Comparison of ENCODE assay signal across 15 cellular contexts in the genomic region with DNA sequence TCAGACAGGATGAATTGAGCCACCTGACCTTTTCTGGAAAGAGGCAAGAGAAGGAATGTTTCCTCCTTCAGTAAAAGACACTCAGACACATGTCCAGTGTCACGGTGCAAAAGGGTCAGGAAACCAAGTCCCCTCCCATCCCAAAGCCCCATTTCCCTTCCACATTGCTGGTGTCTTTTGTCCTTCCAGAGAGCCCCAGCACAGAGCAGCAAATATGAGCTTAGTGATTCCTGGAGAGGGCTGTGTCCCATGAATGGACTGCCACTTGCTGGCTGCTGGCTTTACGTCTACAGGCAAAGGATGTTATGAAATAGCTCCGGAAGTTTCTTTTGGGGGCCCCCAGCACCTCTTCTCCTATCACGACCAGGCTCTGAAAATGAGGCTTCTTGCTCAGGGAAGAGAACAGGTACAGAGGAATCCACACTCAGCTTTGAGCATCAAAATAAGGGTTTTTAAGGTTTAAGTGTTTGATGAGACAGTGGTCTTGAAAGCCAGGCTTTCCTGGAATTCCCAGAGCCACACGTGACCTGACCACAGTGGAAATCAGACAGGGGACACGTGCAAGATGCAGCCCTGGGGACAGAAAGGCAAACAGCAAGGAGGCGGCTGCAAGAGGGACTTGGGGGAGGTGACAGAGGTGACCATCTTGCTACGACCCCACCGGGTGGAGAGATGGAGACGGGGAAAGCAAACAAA. TPM values are rescaled to one million over a fixed set of nuclear protein-coding genes. Genes with fewer than 3 reads are reported as not detected.
DNase-seq lines count a peak whose midpoint lies in the region; ATAC-seq and TF ChIP-seq lines count a peak whose summit lies in the region.
"Had no signal": no experiment of that assay in that cellular context is flagged by ENCODE, and none has a peak within 500 bp of the region (broad histone marks: within the 10 kb centered on the region; RNA-seq: fewer than 3 reads in every experiment).

No MANE protein-coding gene starts in this region.

- H3K4me3 Mint-ChIP-seq in effector memory CD8-positive, alpha-beta T cell, result no peak overlapping the region
- H3K4me3 Mint-ChIP-seq in GM23338, result no peak overlapping the region
- H3K4me3 Mint-ChIP-seq: activated naive CD4-positive, alpha-beta T cell treated with anti-CD3 and anti-CD28 coated beads for 36 hours; CD4-positive, CD25-positive, alpha-beta regulatory T cell had no signal

- H3K27me3 ChIP-seq in heart right ventricle (no peaks in the 10 kb centered on the region), neutrophil (no peaks in the 10 kb centered on the region), GM23338 (ENCODE audit: insufficient read depth) (no peaks in the 10 kb centered on the region)
- H3K27me3 ChIP-seq: breast epithelium had no signal

- H3K9me2 ChIP-seq in GM23338 (ENCODE audit: insufficient read depth), result no peaks in the 10 kb centered on the region

- no peaks in the 10 kb centered on the region for H4K20me1 ChIP-seq in GM23338 (replicated peaks; ENCODE audit: insufficient read depth)

- H2AFZ ChIP-seq in GM23338, result no peak overlapping the region

- WGBS in heart right ventricle, 2 donors, result 61 to 62% methylated on average over 10 of the region's 10 CpGs

- no peaks in the 10 kb centered on the region for H3K9me3 Mint-ChIP-seq in effector memory CD8-positive, alpha-beta T cell
- H3K9me3 Mint-ChIP-seq in GM23338, result no peaks in the 10 kb centered on the region
- H3K9me3 Mint-ChIP-seq: activated naive CD4-positive, alpha-beta T cell treated with anti-CD3 and anti-CD28 coated beads for 36 hours; CD4-positive, CD25-positive, alpha-beta regulatory T cell had no signal

- no peak overlapping the region for H3K27ac Mint-ChIP-seq in effector memory CD8-positive, alpha-beta T cell
- H3K27ac Mint-ChIP-seq in GM23338, result no peak overlapping the region; the same call in 1 of the 2 replicates
- H3K27ac Mint-ChIP-seq: activated naive CD4-positive, alpha-beta T cell treated with anti-CD3 and anti-CD28 coated beads for 36 hours; CD4-positive, CD25-positive, alpha-beta regulatory T cell had no signal

- no peaks in the 10 kb centered on the region for H3K36me3 Mint-ChIP-seq in effector memory CD8-positive, alpha-beta T cell (ENCODE audit: insufficient read depth)
- H3K36me3 Mint-ChIP-seq in GM23338 (ENCODE audit: low read depth), result no peaks in the 10 kb centered on the region
- H3K36me3 Mint-ChIP-seq: CD4-positive, CD25-positive, alpha-beta regulatory T cell had no signal

- no peaks in the 10 kb centered on the region for H3K36me3 ChIP-seq in heart right ventricle
- no peaks in the 10 kb centered on the region for H3K36me3 ChIP-seq in neutrophil
- H3K36me3 ChIP-seq in GM23338 (ENCODE audit: insufficient read depth), result no peaks in the 10 kb centered on the region
- H3K36me3 ChIP-seq: breast epithelium had no signal

- no peak for TF ChIP-seq CTCF in heart right ventricle (IDR thresholded peaks at IDR 0.05)
- TF ChIP-seq CTCF in neutrophil (IDR thresholded peaks at IDR 0.05), result no peak
- no peak for TF ChIP-seq CTCF in GM23338 (conservative IDR thresholded peaks at IDR 0.05; ENCODE audit: low read depth in 2 of 2)

- H3K4me1 ChIP-seq in heart right ventricle (peaks cover 3 to 22% (median 17%) of the 10 kb centered on the region in 9 donors), neutrophil (ENCODE audit: control insufficient read depth in 1 of 2, insufficient read depth in 1 of 2, low read depth in 1 of 2, low read length in 1 of 2) (peaks cover 48 to 50% of the 10 kb centered on the region in 2 experiments), GM23338 (ENCODE audit: insufficient read depth) (no peaks in the 10 kb centered on the region)
- H3K4me1 ChIP-seq: breast epithelium, foreskin keratinocyte had no signal

- H3K27me3 Mint-ChIP-seq in effector memory CD8-positive, alpha-beta T cell, result peaks cover 0 to 11% of the 10 kb centered on the region in 2 donors
- H3K27me3 Mint-ChIP-seq in GM23338 (ENCODE audit: insufficient read depth, low read depth, poor library complexity), result peaks cover 7% of the 10 kb centered on the region

- H3K4me1 Mint-ChIP-seq in effector memory CD8-positive, alpha-beta T cell (ENCODE audit: low read depth in 2 of 2), result peaks cover 0 to 2% of the 10 kb centered on the region in 2 donors
- H3K4me1 Mint-ChIP-seq in GM23338, result no peaks in the 10 kb centered on the region

- H3K4me3 ChIP-seq in heart right ventricle (no peak overlapping the region), neutrophil (ENCODE audit: low read depth in 1 of 2, low read length in 1 of 2) (peak overlapping the region; percentile 16 to 37), GM23338 (no peak overlapping the region)
- H3K4me3 ChIP-seq: breast epithelium had no signal

- ATAC-seq in Right ventricle myocardium inferior, result peak; percentile 16
- ATAC-seq in heart right ventricle, result peak in 6 of 8 donors; percentile 16 to 41 (median 34)
- ATAC-seq in HG02678 (IDR thresholded peaks at IDR 0.05; ENCODE audit: unreplicated experiment), result no peak
- no peak for ATAC-seq in effector memory CD8-positive, alpha-beta T cell (replicated peaks)
- ATAC-seq in GM23338, result no peak

- intact Hi-C loops in Right ventricle myocardium inferior (cut with DNase I), result no loop called here
- intact Hi-C loops in cardiac septum (cut with DNase I), result loop anchor here (2.0 to 5.0 kb wide), 2 partner anchors 20 to 201 kb away; no protein-coding TSS in a partner anchor
- intact Hi-C loops in heart right ventricle (cut with DNase I), result loop anchor here in 9 of 10 donors (2.0 to 5.0 kb wide), 5 partner anchors 28 to 201 kb away; no protein-coding TSS in a partner anchor

- DNase-seq in Right ventricle myocardium inferior (ENCODE audit: missing footprints) (peak; percentile 23), cardiac septum (ENCODE audit: low spot score) (no peak), heart right ventricle (no peak), GM23338 (ENCODE audit: low spot score) (no peak)
- DNase-seq in effector memory CD8-positive, alpha-beta T cell, result no peak
- DNase-seq in activated CD4-positive, alpha-beta T cell treated with anti-CD3 and anti-CD28 coated beads, Interleukin-2, amount 50 U/mL, for 4 hours, result no peak
- DNase-seq: activated naive CD4-positive, alpha-beta T cell treated with anti-CD3 and anti-CD28 coated beads for 36 hours; CD4-positive, CD25-positive, alpha-beta regulatory T cell; effector memory CD4-positive, alpha-beta T cell; foreskin keratinocyte; NCI-H1048; NCI-H2171 treated with DMSO at 0.1 percent for 48 hours had no signal

- no peaks in the 10 kb centered on the region for H3K79me2 ChIP-seq in GM23338 (replicated peaks; ENCODE audit: insufficient read depth)

- no peaks in the 10 kb centered on the region for H3K9me3 ChIP-seq in heart right ventricle
- H3K9me3 ChIP-seq in neutrophil, result no peaks in the 10 kb centered on the region
- H3K9me3 ChIP-seq: breast epithelium had no signal

- peak overlapping the region in 8 of 10 donors; percentile 12 to 82 (median 62) for H3K27ac ChIP-seq in heart right ventricle
- peak overlapping the region; percentile 70 for H3K27ac ChIP-seq in neutrophil
- H3K27ac ChIP-seq in GM23338 (ENCODE audit: low read depth), result no peak overlapping the region
- H3K27ac ChIP-seq: breast epithelium, foreskin keratinocyte had no signal

- H3F3A ChIP-seq in GM23338 (replicated peaks; ENCODE audit: low read depth), result no peaks in the 10 kb centered on the region

- H3K4me2 ChIP-seq in GM23338, result no peak overlapping the region

TF ChIP-seq in GM23338, 12 proteins besides CTCF, POLR2A, EP300 and RAD21 (continues in another document):
- TF ChIP-seq ZNF114 (CRISPR knock-in tag; IDR thresholded peaks at IDR 0.05) (no peak), CREB1 (CRISPR knock-in tag; IDR thresholded peaks at IDR 0.05; ENCODE audit: low read depth) (no peak), NANOG (IDR thresholded peaks at IDR 0.05; ENCODE audit: borderline replicate concordance) (no peak), ZNF331 (CRISPR knock-in tag; IDR thresholded peaks at IDR 0.05; ENCODE audit: low read depth) (no peak), STAT1 (IDR thresholded peaks at IDR 0.05; ENCODE audit: unreplicated experiment) (no peak), POLR2AphosphoS5 (IDR thresholded peaks at IDR 0.05; ENCODE audit: low read depth) (no peak), EZH2phosphoT487 (IDR thresholded peaks at IDR 0.05; ENCODE audit: unreplicated experiment) (no peak)
- TF ChIP-seq, protein P1, sequence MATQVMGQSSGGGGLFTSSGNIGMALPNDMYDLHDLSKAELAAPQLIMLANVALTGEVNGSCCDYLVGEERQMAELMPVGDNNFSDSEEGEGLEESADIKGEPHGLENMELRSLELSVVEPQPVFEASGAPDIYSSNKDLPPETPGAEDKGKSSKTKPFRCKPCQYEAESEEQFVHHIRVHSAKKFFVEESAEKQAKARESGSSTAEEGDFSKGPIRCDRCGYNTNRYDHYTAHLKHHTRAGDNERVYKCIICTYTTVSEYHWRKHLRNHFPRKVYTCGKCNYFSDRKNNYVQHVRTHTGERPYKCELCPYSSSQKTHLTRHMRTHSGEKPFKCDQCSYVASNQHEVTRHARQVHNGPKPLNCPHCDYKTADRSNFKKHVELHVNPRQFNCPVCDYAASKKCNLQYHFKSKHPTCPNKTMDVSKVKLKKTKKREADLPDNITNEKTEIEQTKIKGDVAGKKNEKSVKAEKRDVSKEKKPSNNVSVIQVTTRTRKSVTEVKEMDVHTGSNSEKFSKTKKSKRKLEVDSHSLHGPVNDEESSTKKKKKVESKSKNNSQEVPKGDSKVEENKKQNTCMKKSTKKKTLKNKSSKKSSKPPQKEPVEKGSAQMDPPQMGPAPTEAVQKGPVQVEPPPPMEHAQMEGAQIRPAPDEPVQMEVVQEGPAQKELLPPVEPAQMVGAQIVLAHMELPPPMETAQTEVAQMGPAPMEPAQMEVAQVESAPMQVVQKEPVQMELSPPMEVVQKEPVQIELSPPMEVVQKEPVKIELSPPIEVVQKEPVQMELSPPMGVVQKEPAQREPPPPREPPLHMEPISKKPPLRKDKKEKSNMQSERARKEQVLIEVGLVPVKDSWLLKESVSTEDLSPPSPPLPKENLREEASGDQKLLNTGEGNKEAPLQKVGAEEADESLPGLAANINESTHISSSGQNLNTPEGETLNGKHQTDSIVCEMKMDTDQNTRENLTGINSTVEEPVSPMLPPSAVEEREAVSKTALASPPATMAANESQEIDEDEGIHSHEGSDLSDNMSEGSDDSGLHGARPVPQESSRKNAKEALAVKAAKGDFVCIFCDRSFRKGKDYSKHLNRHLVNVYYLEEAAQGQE (IDR thresholded peaks at IDR 0.05; ENCODE audit: unreplicated experiment), result no peak

RNA-seq across cellular contexts. Expression of a gene that starts 58.1 kb away (rescaled TPM):
- 41.4 TPM for total RNA-seq in Right ventricle myocardium inferior
- total RNA-seq in cardiac septum, result 43.7 TPM
- 10 to 100 TPM; 36.2 to 55.5 (median 43.2) TPM for total RNA-seq in heart right ventricle
- 10 to 100 TPM; 15.1 to 16.6 TPM for polyA plus RNA-seq in heart right ventricle
- 46.1 and 49.4 TPM in 2 replicates for total RNA-seq in GM23338 (2014; rRNA removed; shearing (Covaris generic))
- polyA plus RNA-seq in GM23338 (2016; fragmentation: Nextera tagmentation; extraction: Ambion mirVana), result 9.9 and 13.1 TPM in 2 replicates

Comparison
In these comparisons a context has a peak if more than half of its experiments do, and no peak if none do; other contexts are left out.
1. ATAC-seq: peak in Right ventricle myocardium inferior (single experiment) and heart right ventricle (6 of 8); none in HG02678 (single experiment), effector memory CD8-positive, alpha-beta T cell (single experiment) and GM23338 (single experiment).
2. H3K4me3 ChIP-seq: peak in neutrophil (2 of 2); none in heart right ventricle (0 of 10) and GM23338 (single experiment).